Comparison of ENCODE assay signal across 12 cellular contexts in genomic region chr4:100188829-100189228, GRCh38. TPM values are rescaled to one million over a fixed set of nuclear protein-coding genes. Genes with fewer than 3 reads are reported as not detected.
DNase-seq lines count a peak whose midpoint lies in the region; ATAC-seq and TF ChIP-seq lines count a peak whose summit lies in the region.
"Had no signal": no experiment of that assay in that cellular context is flagged by ENCODE, and none has a peak within 500 bp of the region (broad histone marks: within the 10 kb centered on the region; RNA-seq: fewer than 3 reads in every experiment).

No MANE protein-coding gene starts in this region.

- WGBS in psoas muscle, 3 donors: 14 to 22% (median 19%) methylated on average over 4 of the region's 4 CpGs

- no peaks in the 10 kb centered on the region for H3K27me3 ChIP-seq in MM.1S (replicated peaks; ENCODE audit: insufficient read depth, low read length)
- no peaks in the 10 kb centered on the region for H3K27me3 ChIP-seq in psoas muscle (ENCODE audit: insufficient read depth in 3 of 3, low read length in 2 of 3)

- H3K27ac ChIP-seq in MM.1S (ENCODE audit: low read length) (no peak overlapping the region), psoas muscle (peak overlapping the region; percentile 89)

- no peaks in the 10 kb centered on the region for H3K4me1 ChIP-seq in MM.1S (ENCODE audit: low read length)
- H3K4me1 ChIP-seq in psoas muscle: peaks cover 18% of the 10 kb centered on the region

- no peak for TF ChIP-seq CTCF in MM.1S (IDR thresholded peaks at IDR 0.05; ENCODE audit: low read length)
- no peak for TF ChIP-seq CTCF in psoas muscle (IDR thresholded peaks at IDR 0.05)

- no peaks in the 10 kb centered on the region for H3K9me2 ChIP-seq in MM.1S (replicated peaks; ENCODE audit: insufficient read depth, low read length)

- H3K9me3 ChIP-seq in MM.1S (replicated peaks; ENCODE audit: insufficient read depth, low read length) (no peaks in the 10 kb centered on the region), psoas muscle (no peaks in the 10 kb centered on the region)

- intact Hi-C loops in psoas muscle (cut with DNase I): loop anchor here (5.0 to 10.0 kb wide), 4 partner anchors 92 to 223 kb away; no protein-coding TSS in a partner anchor
- intact Hi-C loops in activated naive CD4-positive, alpha-beta T cell treated with anti-CD3 and anti-CD28 coated beads for 36 hours (cut with micrococcal nuclease): no loop called here

- H3K9ac ChIP-seq in MM.1S (ENCODE audit: low read length): no peak overlapping the region

- no peak for ATAC-seq in effector memory CD8-positive, alpha-beta T cell (replicated peaks)
- ATAC-seq in psoas muscle (peak; percentile 44 to 56 (median 54)), GM18858 (IDR thresholded peaks at IDR 0.05; ENCODE audit: unreplicated experiment) (no peak)
- ATAC-seq: activated T-cell treated with anti-CD3 and anti-CD28 coated beads, Interleukin-2, amount 50 U/mL, for 4 hours had no signal

- H2AFZ ChIP-seq in MM.1S (ENCODE audit: low read length): no peak overlapping the region

- H3K4me3 ChIP-seq in MM.1S (ENCODE audit: low read length): no peak overlapping the region
- peak overlapping the region; percentile 90 for H3K4me3 ChIP-seq in psoas muscle

- peak overlapping the region; percentile 43; the same call in 1 of the 2 replicates for H3K4me2 ChIP-seq in MM.1S (ENCODE audit: low read depth, low read length)

- H3K9me3 Mint-ChIP-seq in effector memory CD8-positive, alpha-beta T cell: no peaks in the 10 kb centered on the region
- H3K9me3 Mint-ChIP-seq in activated naive CD4-positive, alpha-beta T cell treated with anti-CD3 and anti-CD28 coated beads for 36 hours: no peaks in the 10 kb centered on the region
- H3K9me3 Mint-ChIP-seq: activated T-cell treated with anti-CD3 and anti-CD28 coated beads, Interleukin-2, amount 50 U/mL, for 4 hours had no signal

- DNase-seq in NCI-H510A treated with DMSO at 0.1 percent for 48 hours (lab: John Stamatoyannopoulos, UW): peak; percentile 21
- no peak for DNase-seq in NCI-H510A (lab: John Stamatoyannopoulos, UW)
- peak; percentile 15 for DNase-seq in MM.1S
- no peak for DNase-seq in effector memory CD8-positive, alpha-beta T cell
- DNase-seq in psoas muscle: peak; percentile 41 to 74
- no peak for DNase-seq in activated naive CD4-positive, alpha-beta T cell treated with anti-CD3 and anti-CD28 coated beads for 36 hours
- no peak for DNase-seq in midbrain (lab: John Stamatoyannopoulos, UW)
- DNase-seq: activated T-cell treated with anti-CD3 and anti-CD28 coated beads, Interleukin-2, amount 50 U/mL, for 4 hours; NCI-H1694; retina; stimulated activated CD8-positive, alpha-beta memory T cell treated with anti-CD3 and anti-CD28 coated beads, Interleukin-4, amount 100 ng/mL, for 48 hours had no signal

- CTCF ChIA-PET in activated naive CD4-positive, alpha-beta T cell treated with anti-CD3 and anti-CD28 coated beads for 36 hours (lab: Charles Lee): interaction anchor here (0.6 to 0.7 kb wide), 2 partner anchors 453 to 935 kb away, joined by 3 read pairs; no protein-coding TSS in a partner anchor

- no peak overlapping the region for H3K27ac Mint-ChIP-seq in effector memory CD8-positive, alpha-beta T cell
- no peak overlapping the region for H3K27ac Mint-ChIP-seq in activated naive CD4-positive, alpha-beta T cell treated with anti-CD3 and anti-CD28 coated beads for 36 hours

- peaks cover 24 to 43% of the 10 kb centered on the region in 2 donors for H3K27me3 Mint-ChIP-seq in effector memory CD8-positive, alpha-beta T cell
- peaks cover 46% of the 10 kb centered on the region for H3K27me3 Mint-ChIP-seq in activated naive CD4-positive, alpha-beta T cell treated with anti-CD3 and anti-CD28 coated beads for 36 hours (ENCODE audit: low read depth)

- no peaks in the 10 kb centered on the region for H3K36me3 ChIP-seq in MM.1S (replicated peaks; ENCODE audit: insufficient read depth, low read length)
- H3K36me3 ChIP-seq in psoas muscle (ENCODE audit: insufficient read depth in 1 of 2, low read depth in 1 of 2): peaks cover 0 to 56% of the 10 kb centered on the region in 2 donors

- H3K36me3 Mint-ChIP-seq in effector memory CD8-positive, alpha-beta T cell (ENCODE audit: insufficient read depth): peaks cover 2% of the 10 kb centered on the region
- H3K36me3 Mint-ChIP-seq in activated naive CD4-positive, alpha-beta T cell treated with anti-CD3 and anti-CD28 coated beads for 36 hours (ENCODE audit: low read depth): no peaks in the 10 kb centered on the region

- peak overlapping the region; percentile 79 for H3K4me3 Mint-ChIP-seq in effector memory CD8-positive, alpha-beta T cell
- no peak overlapping the region for H3K4me3 Mint-ChIP-seq in activated naive CD4-positive, alpha-beta T cell treated with anti-CD3 and anti-CD28 coated beads for 36 hours

- H4K20me1 ChIP-seq in MM.1S (ENCODE audit: insufficient read depth, low read length): no peaks in the 10 kb centered on the region

- H3F3A ChIP-seq in MM.1S (ENCODE audit: insufficient read depth, low read length): no peaks in the 10 kb centered on the region

- peaks cover 8 to 14% of the 10 kb centered on the region in 2 donors for H3K4me1 Mint-ChIP-seq in effector memory CD8-positive, alpha-beta T cell (ENCODE audit: low read depth in 2 of 2)
- H3K4me1 Mint-ChIP-seq in activated naive CD4-positive, alpha-beta T cell treated with anti-CD3 and anti-CD28 coated beads for 36 hours (ENCODE audit: low read depth): peaks cover 12% of the 10 kb centered on the region

- H3K79me2 ChIP-seq in MM.1S (ENCODE audit: low read length): no peaks in the 10 kb centered on the region

RNA-seq across cellular contexts. Expression of gene DDIT4L, which starts 1.4 kb away (rescaled TPM):
- 100 to 1,000 TPM; 101 to 403 (median 275) TPM for total RNA-seq in psoas muscle
- 100 to 1,000 TPM in 2 of 3 donors, 10 to 100 TPM in 1; 84.2 to 160 (median 107) TPM for polyA plus RNA-seq in psoas muscle
- total RNA-seq in activated naive CD4-positive, alpha-beta T cell treated with anti-CD3 and anti-CD28 coated beads for 36 hours: under 1 TPM; 0.49 to 0.64 TPM

Comparison
In these comparisons a context has a peak if more than half of its experiments do, and no peak if none do; other contexts are left out.
1. DNase-seq: peak in NCI-H510A treated with DMSO at 0.1 percent for 48 hours (single experiment), MM.1S (single experiment) and psoas muscle (2 of 2); none in NCI-H510A (single experiment), effector memory CD8-positive, alpha-beta T cell (0 of 3), activated naive CD4-positive, alpha-beta T cell treated with anti-CD3 and anti-CD28 coated beads for 36 hours (single experiment) and midbrain (single experiment).
2. ATAC-seq: peak in psoas muscle (4 of 4); none in effector memory CD8-positive, alpha-beta T cell (single experiment) and GM18858 (single experiment).
3. RNA of gene DDIT4L, which starts 1.4 kb away (total RNA-seq): 101 to 403 TPM in psoas muscle; 0.49 to 0.64 TPM in activated naive CD4-positive, alpha-beta T cell treated with anti-CD3 and anti-CD28 coated beads for 36 hours; every median in the first group is over 10 times any median in the second.